8 cellular contexts compared by ENCODE assay signal in genomic region chr16:75244225-75244792, GRCh38. TPM values are rescaled to one million over a fixed set of nuclear protein-coding genes. Genes with fewer than 3 reads are reported as not detected.
DNase-seq lines count a peak whose midpoint lies in the region; ATAC-seq and TF ChIP-seq lines count a peak whose summit lies in the region.

No MANE protein-coding gene starts in this region.

- H2AFZ ChIP-seq in PC-9 (no peak overlapping the region), fibroblast of lung (ENCODE audit: low read length) (no peak overlapping the region), parathyroid adenoma (no peak overlapping the region)

- H3K9me3 ChIP-seq in DOHH2 (ENCODE audit: control insufficient read depth, insufficient read depth, low read length) = no peaks in the 10 kb centered on the region
- H3K9me3 ChIP-seq in PC-9 (ENCODE audit: insufficient read depth, low read depth) = no peaks in the 10 kb centered on the region
- no peaks in the 10 kb centered on the region for H3K9me3 ChIP-seq in fibroblast of lung (ENCODE audit: control insufficient read depth, insufficient read depth, low read depth, low read length)
- no peaks in the 10 kb centered on the region for H3K9me3 ChIP-seq in parathyroid adenoma (ENCODE audit: control insufficient read depth, low read length)

- no TSS peak for BruUV-seq in PC-9 (replicated peaks; lab: Mats Ljungman, UMichigan)

- intact Hi-C loops in PC-9 (cut with micrococcal nuclease; ENCODE audit: unreplicated experiment) = no loop called here

- H3K27me3 ChIP-seq in DOHH2 (ENCODE audit: control insufficient read depth, low read length) (no peaks in the 10 kb centered on the region), PC-9 (ENCODE audit: insufficient read depth, low read depth) (no peaks in the 10 kb centered on the region), fibroblast of lung (ENCODE audit: control insufficient read depth, insufficient read depth, low read length) (no peaks in the 10 kb centered on the region), parathyroid adenoma (ENCODE audit: control insufficient read depth, insufficient read depth, low read length) (no peaks in the 10 kb centered on the region)

- peak overlapping the region; percentile 84 for H3K9ac ChIP-seq in fibroblast of lung (ENCODE audit: insufficient read depth, low read length)
- H3K9ac ChIP-seq in parathyroid adenoma = no peak overlapping the region

- POLR2A ChIA-PET in PC-9 (lab: Charles Lee; ENCODE audit: unreplicated experiment) = interaction anchor here (0.7 to 1.8 kb wide), 3 partner anchors 61 to 133 kb away, joined by 3 to 8 read pairs (median 4); no protein-coding TSS in a partner anchor
- POLR2A ChIA-PET in naive thymus-derived CD8-positive, alpha-beta T cell (lab: Charles Lee) = no interaction called here

- H3K4me3 ChIP-seq in DOHH2 (ENCODE audit: low read length) (0 out of 2 replicates have a peak overlapping the region, but pooled peaks have one; percentile 3), PC-9 (peak overlapping the region; percentile 30; the same call in 1 of the 2 replicates), fibroblast of lung (replicated peaks in 1 of 4; ENCODE audit: control extremely low read depth in 1 of 4, insufficient read depth in 1 of 4, low read depth in 3 of 4, low read length in 4 of 4) (peak overlapping the region in 1 of 4 experiments; percentile 8), parathyroid adenoma (ENCODE audit: low read depth, low read length) (no peak overlapping the region)

- H3K9me2 ChIP-seq in DOHH2 (replicated peaks; ENCODE audit: control insufficient read depth, low read length) (no peaks in the 10 kb centered on the region), PC-9 (ENCODE audit: insufficient read depth) (no peaks in the 10 kb centered on the region)

- H3K27ac ChIP-seq in DOHH2 (ENCODE audit: low read depth, low read length) = peak overlapping the region; percentile 17; the same call in 1 of the 2 replicates
- peak overlapping the region; percentile 83 for H3K27ac ChIP-seq in PC-9
- H3K27ac ChIP-seq in fibroblast of lung (ENCODE audit: insufficient read depth, low read length) = peak overlapping the region; percentile 97
- H3K27ac ChIP-seq in parathyroid adenoma = peak overlapping the region; percentile 78

- peak overlapping the region; percentile 55 for H3K4me2 ChIP-seq in DOHH2 (ENCODE audit: low read length)
- peak overlapping the region; percentile 76 for H3K4me2 ChIP-seq in PC-9
- peak overlapping the region; percentile 78 for H3K4me2 ChIP-seq in fibroblast of lung (ENCODE audit: extremely low read depth, insufficient read depth, low read length)
- peak overlapping the region; percentile 41 for H3K4me2 ChIP-seq in parathyroid adenoma (ENCODE audit: low read length)

- H3K79me2 ChIP-seq in DOHH2 (ENCODE audit: control insufficient read depth, low read length) (no peaks in the 10 kb centered on the region; the same call in 1 of the 2 replicates), PC-9 (ENCODE audit: low read depth) (peaks cover 82% of the 10 kb centered on the region), fibroblast of lung (ENCODE audit: control insufficient read depth, insufficient read depth, low read length) (peaks cover 95% of the 10 kb centered on the region), parathyroid adenoma (peaks cover 53% of the 10 kb centered on the region)

- H3F3A ChIP-seq in DOHH2 (ENCODE audit: control insufficient read depth, insufficient read depth) = no peaks in the 10 kb centered on the region
- peaks cover 27% of the 10 kb centered on the region for H3F3A ChIP-seq in PC-9 (ENCODE audit: insufficient read depth, low read depth)

- CTCF ChIA-PET in PC-9 (lab: Charles Lee) = interaction anchor here (1.1 kb wide), 1 partner anchor 135 kb away, joined by 4 read pairs; no protein-coding TSS in a partner anchor

- H3K27me3 Mint-ChIP-seq in immature natural killer cell (ENCODE audit: low read depth in 3 of 3) = peaks cover 5 to 16% (median 5%) of the 10 kb centered on the region in 3 donors
- peaks cover 4 to 34% (median 16%) of the 10 kb centered on the region in 5 donors for H3K27me3 Mint-ChIP-seq in naive thymus-derived CD8-positive, alpha-beta T cell

- no peaks in the 10 kb centered on the region for H3K9me3 Mint-ChIP-seq in immature natural killer cell
- no peaks in the 10 kb centered on the region for H3K9me3 Mint-ChIP-seq in naive thymus-derived CD8-positive, alpha-beta T cell

- DNase-seq in PC-9 (peak; percentile 54 to 60), fibroblast of lung (ENCODE audit: low read depth in 2 of 2) (peak; percentile 79 to 83), immature natural killer cell (no peak), NCI-H2171 (lab: John Stamatoyannopoulos, UW) (no peak)
- no peak for DNase-seq in central memory CD4-positive, alpha-beta T cell
- DNase-seq in naive thymus-derived CD8-positive, alpha-beta T cell = no peak

- no peaks in the 10 kb centered on the region for H3K36me3 ChIP-seq in DOHH2 (ENCODE audit: control insufficient read depth, low read length)
- peaks cover 10% of the 10 kb centered on the region; the same call in 1 of the 2 replicates for H3K36me3 ChIP-seq in PC-9 (ENCODE audit: low read depth)
- peaks cover 33% of the 10 kb centered on the region for H3K36me3 ChIP-seq in fibroblast of lung (ENCODE audit: control insufficient read depth, insufficient read depth, low read length)
- no peaks in the 10 kb centered on the region for H3K36me3 ChIP-seq in parathyroid adenoma (ENCODE audit: control insufficient read depth, insufficient read depth, low read length)

- H3K4me1 Mint-ChIP-seq in immature natural killer cell = no peaks in the 10 kb centered on the region
- peaks cover 0 to 3% (median 0%) of the 10 kb centered on the region in 4 donors for H3K4me1 Mint-ChIP-seq in naive thymus-derived CD8-positive, alpha-beta T cell

- peaks cover 17% of the 10 kb centered on the region for H3K4me1 ChIP-seq in DOHH2 (ENCODE audit: control insufficient read depth, low read length)
- H3K4me1 ChIP-seq in PC-9 (replicated peaks; ENCODE audit: insufficient read depth) = peaks cover 58% of the 10 kb centered on the region
- peaks cover 81% of the 10 kb centered on the region for H3K4me1 ChIP-seq in fibroblast of lung (ENCODE audit: control insufficient read depth, extremely low read depth, insufficient read depth, low read length)
- H3K4me1 ChIP-seq in parathyroid adenoma = peaks cover 18% of the 10 kb centered on the region

- no peaks in the 10 kb centered on the region for H3K36me3 Mint-ChIP-seq in immature natural killer cell
- no peaks in the 10 kb centered on the region for H3K36me3 Mint-ChIP-seq in naive thymus-derived CD8-positive, alpha-beta T cell

- TF ChIP-seq CTCF in DOHH2 (IDR thresholded peaks at IDR 0.05; ENCODE audit: low read depth, low read length, poor library complexity, severe bottlenecking) = no peak
- TF ChIP-seq CTCF in PC-9 (conservative IDR thresholded peaks at IDR 0.05) = no peak
- no peak for TF ChIP-seq CTCF in fibroblast of lung (conservative IDR thresholded peaks at IDR 0.05 in 1 of 2, IDR thresholded peaks at IDR 0.05 in 1 of 2; ENCODE audit: low read depth in 1 of 2, low read length in 2 of 2)
- TF ChIP-seq CTCF in parathyroid adenoma (IDR thresholded peaks at IDR 0.05) = no peak

- no peak for ATAC-seq in naive thymus-derived CD8-positive, alpha-beta T cell

- H3K4me3 Mint-ChIP-seq in immature natural killer cell = no peak overlapping the region
- no peak overlapping the region for H3K4me3 Mint-ChIP-seq in naive thymus-derived CD8-positive, alpha-beta T cell

- H3K27ac Mint-ChIP-seq in immature natural killer cell = peak overlapping the region in 1 of 6 donors; percentile 49
- peak overlapping the region in 1 of 10 donors; percentile 27 for H3K27ac Mint-ChIP-seq in naive thymus-derived CD8-positive, alpha-beta T cell

- H4K20me1 ChIP-seq in DOHH2 (ENCODE audit: control insufficient read depth, insufficient read depth, low read depth, low read length) (no peaks in the 10 kb centered on the region), PC-9 (ENCODE audit: insufficient read depth) (peaks cover 17% of the 10 kb centered on the region), fibroblast of lung (ENCODE audit: control insufficient read depth, extremely low read depth, insufficient read depth, low read length) (no peaks in the 10 kb centered on the region)

RNA-seq across cellular contexts. Expression of gene BCAR1, which starts 7.1 kb away (rescaled TPM):
- total RNA-seq in PC-9 (2021) (53.9 and 62.5 TPM in 2 replicates), fibroblast of lung (26.5 and 36.8 TPM in 2 replicates)
- polyA plus RNA-seq in fibroblast of lung (32.8 and 66.5 TPM in 2 replicates), immature natural killer cell (not detected)
- 68.9 and 146 TPM in 2 replicates for polyA plus RNA-seq in fibroblast of lung (2012)
- polyA minus RNA-seq in fibroblast of lung (ENCODE audit: low replicate concordance) = 37.6 and 115 TPM in 2 replicates
- total RNA-seq in naive thymus-derived CD8-positive, alpha-beta T cell = under 1 TPM in 1 of 2 experiments, not detected in 1; 0.30 TPM
- polyA plus RNA-seq in naive thymus-derived CD8-positive, alpha-beta T cell = not detected

RNA-seq across cellular contexts. Expression of gene CTRB1, which starts 25.5 kb away (rescaled TPM):
- total RNA-seq in PC-9 (2021) (not detected in 2 replicates), fibroblast of lung (not detected in 2 replicates)
- polyA plus RNA-seq in fibroblast of lung (not detected in 2 replicates), immature natural killer cell (not detected)
- polyA plus RNA-seq in fibroblast of lung (2012) = 0.40 TPM in 1 of 2 replicates, not detected in the other
- not detected in 2 replicates for polyA minus RNA-seq in fibroblast of lung (ENCODE audit: low replicate concordance)
- total RNA-seq in naive thymus-derived CD8-positive, alpha-beta T cell = not detected
- polyA plus RNA-seq in naive thymus-derived CD8-positive, alpha-beta T cell = not detected

RNA-seq across cellular contexts. Expression of gene CTRB2, which starts 37.3 kb away (rescaled TPM):
- total RNA-seq in PC-9 (2021) = not detected in 2 replicates
- total RNA-seq in fibroblast of lung = not detected in 2 replicates
- polyA plus RNA-seq in fibroblast of lung = not detected in 2 replicates
- polyA plus RNA-seq in fibroblast of lung (2012) = 0.10 TPM in 1 of 2 replicates, not detected in the other
- polyA minus RNA-seq in fibroblast of lung (ENCODE audit: low replicate concordance) = not detected in 2 replicates
- polyA plus RNA-seq in immature natural killer cell = not detected
- total RNA-seq in naive thymus-derived CD8-positive, alpha-beta T cell = not detected
- polyA plus RNA-seq in naive thymus-derived CD8-positive, alpha-beta T cell = not detected

Comparison
In these comparisons a context has a peak if more than half of its experiments do, and no peak if none do; other contexts are left out.
1. H3K27ac ChIP-seq: peak in every context shown above with its lines; median percentile 97 in fibroblast of lung; 83 in PC-9; 78 in parathyroid adenoma; 17 in DOHH2.
2. DNase-seq: peak in PC-9 (2 of 2) and fibroblast of lung (2 of 2); none in immature natural killer cell (0 of 3), NCI-H2171 (single experiment), central memory CD4-positive, alpha-beta T cell (single experiment) and naive thymus-derived CD8-positive, alpha-beta T cell (0 of 10).
3. RNA of gene BCAR1, which starts 7.1 kb away (total RNA-seq): 53.9 to 62.5 TPM in PC-9 and 26.5 to 36.8 TPM in fibroblast of lung; 0.30 TPM in naive thymus-derived CD8-positive, alpha-beta T cell; every median in the first group is over 10 times any median in the second.
4. Peak in every context shown above with its lines, with median percentiles within 50 percentile points of each other: H3K4me2 ChIP-seq.